8 cellular contexts compared by ENCODE assay signal in the genomic region with DNA sequence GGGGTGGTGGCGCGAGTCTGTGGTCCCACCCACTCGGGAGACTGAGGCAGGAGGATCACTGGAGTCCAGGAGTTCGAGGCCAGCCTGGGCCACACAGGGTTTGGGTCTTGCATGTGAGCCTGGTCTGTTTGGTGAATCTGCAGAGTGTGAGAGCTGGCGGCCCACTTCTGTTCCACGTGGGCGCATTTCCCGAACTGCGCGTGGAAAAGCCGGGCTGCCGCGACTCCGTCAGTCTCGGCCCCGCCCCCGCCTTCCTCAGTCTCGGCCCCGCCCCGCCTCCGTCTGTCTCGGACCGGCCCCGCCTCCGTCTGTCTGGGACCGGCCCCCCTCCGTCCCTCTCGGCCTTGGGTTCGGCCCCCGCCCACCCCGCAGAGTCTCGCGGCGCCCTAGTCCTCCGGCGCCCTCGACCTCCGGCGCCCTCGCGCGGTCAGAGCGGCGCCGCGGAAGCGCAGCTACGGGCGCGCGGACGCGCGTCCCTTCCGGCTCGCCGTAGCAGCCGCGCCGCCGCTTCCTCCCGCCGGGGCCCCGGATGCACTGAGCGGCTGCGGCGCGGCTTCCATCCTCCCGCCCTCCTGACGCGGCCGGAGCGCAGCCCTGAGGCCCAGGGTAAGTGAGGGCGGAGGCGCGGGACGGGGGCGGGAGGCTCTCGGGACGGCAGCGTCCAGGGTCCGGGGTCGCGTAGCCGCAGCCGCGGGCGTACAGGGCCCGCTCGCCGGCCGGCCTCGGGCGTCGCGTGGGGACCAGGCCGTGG. TPM values are rescaled to one million over a fixed set of nuclear protein-coding genes. Genes with fewer than 3 reads are reported as not detected.
DNase-seq lines count a peak whose midpoint lies in the region; ATAC-seq and TF ChIP-seq lines count a peak whose summit lies in the region.

A gene with protein sequence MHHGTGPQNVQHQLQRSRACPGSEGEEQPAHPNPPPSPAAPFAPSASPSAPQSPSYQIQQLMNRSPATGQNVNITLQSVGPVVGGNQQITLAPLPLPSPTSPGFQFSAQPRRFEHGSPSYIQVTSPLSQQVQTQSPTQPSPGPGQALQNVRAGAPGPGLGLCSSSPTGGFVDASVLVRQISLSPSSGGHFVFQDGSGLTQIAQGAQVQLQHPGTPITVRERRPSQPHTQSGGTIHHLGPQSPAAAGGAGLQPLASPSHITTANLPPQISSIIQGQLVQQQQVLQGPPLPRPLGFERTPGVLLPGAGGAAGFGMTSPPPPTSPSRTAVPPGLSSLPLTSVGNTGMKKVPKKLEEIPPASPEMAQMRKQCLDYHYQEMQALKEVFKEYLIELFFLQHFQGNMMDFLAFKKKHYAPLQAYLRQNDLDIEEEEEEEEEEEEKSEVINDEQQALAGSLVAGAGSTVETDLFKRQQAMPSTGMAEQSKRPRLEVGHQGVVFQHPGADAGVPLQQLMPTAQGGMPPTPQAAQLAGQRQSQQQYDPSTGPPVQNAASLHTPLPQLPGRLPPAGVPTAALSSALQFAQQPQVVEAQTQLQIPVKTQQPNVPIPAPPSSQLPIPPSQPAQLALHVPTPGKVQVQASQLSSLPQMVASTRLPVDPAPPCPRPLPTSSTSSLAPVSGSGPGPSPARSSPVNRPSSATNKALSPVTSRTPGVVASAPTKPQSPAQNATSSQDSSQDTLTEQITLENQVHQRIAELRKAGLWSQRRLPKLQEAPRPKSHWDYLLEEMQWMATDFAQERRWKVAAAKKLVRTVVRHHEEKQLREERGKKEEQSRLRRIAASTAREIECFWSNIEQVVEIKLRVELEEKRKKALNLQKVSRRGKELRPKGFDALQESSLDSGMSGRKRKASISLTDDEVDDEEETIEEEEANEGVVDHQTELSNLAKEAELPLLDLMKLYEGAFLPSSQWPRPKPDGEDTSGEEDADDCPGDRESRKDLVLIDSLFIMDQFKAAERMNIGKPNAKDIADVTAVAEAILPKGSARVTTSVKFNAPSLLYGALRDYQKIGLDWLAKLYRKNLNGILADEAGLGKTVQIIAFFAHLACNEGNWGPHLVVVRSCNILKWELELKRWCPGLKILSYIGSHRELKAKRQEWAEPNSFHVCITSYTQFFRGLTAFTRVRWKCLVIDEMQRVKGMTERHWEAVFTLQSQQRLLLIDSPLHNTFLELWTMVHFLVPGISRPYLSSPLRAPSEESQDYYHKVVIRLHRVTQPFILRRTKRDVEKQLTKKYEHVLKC (N-terminal part only) (plus strand): TSS at position 512 of the 751 bp plus-strand sequence. CDS start 10,678 bp downstream, outside the sequence.

- H3K4me1 ChIP-seq in cardiac muscle cell (ENCODE audit: low read depth): no peaks in the 10 kb centered on the region
- H3K4me1 ChIP-seq in transverse colon: peaks cover 7 to 31% (median 18%) of the 10 kb centered on the region in 4 donors

- in situ Hi-C loops in transverse colon (cut with MboI; ENCODE audit: low pct_ligation_motif_present in 1 of 4, low pct_unique_long_range_greater_than_20kb in 1 of 4, low sequenced_read_pairs in 3 of 4): no loop called here

- no peak for TF ChIP-seq EP300 in transverse colon (IDR thresholded peaks at IDR 0.05; ENCODE audit: low read depth)

- peak; percentile 39 for TF ChIP-seq POLR2A in transverse colon (IDR thresholded peaks at IDR 0.05)

- 4% methylated on average over 41 of the region's 97 CpGs; no CpG with 5 or more reads in 1 of the 2 donors for WGBS in transverse colon (ENCODE audit: low coverage in 1 of 2), 2 donors

- DNase-seq in GM12865 (ENCODE audit: low read depth) (peak; percentile 97), NCI-H1417 (lab: John Stamatoyannopoulos, UW) (peak; percentile 95 to 97 (median 95)), SW 1271 (lab: John Stamatoyannopoulos, UW) (peak; percentile 50 to 87), cardiac muscle cell (ENCODE audit: low read depth in 1 of 2, low spot score in 1 of 2) (peak; percentile 97 to 99), pons (ENCODE audit: low spot score) (peak; percentile 79), transverse colon (peak; percentile 98)
- DNase-seq in activated naive CD8-positive, alpha-beta T cell treated with anti-CD3 and anti-CD28 coated beads, Interleukin-2, amount 50 U/mL, for 16 hours (ENCODE audit: low read depth, low spot score): peak; percentile 88

- intact Hi-C loops in transverse colon (cut with DNase I; ENCODE audit: low total_unique reads): loop anchor here (1.0 kb wide), 1 partner anchor 54 kb away; no protein-coding TSS in a partner anchor

- peak; percentile 89 for ATAC-seq in HG02678 (IDR thresholded peaks at IDR 0.05; ENCODE audit: unreplicated experiment)

- H3K9me3 ChIP-seq in cardiac muscle cell (ENCODE audit: low read depth): no peaks in the 10 kb centered on the region
- H3K9me3 ChIP-seq in transverse colon: no peaks in the 10 kb centered on the region

- H3K27me3 ChIP-seq in cardiac muscle cell: no peaks in the 10 kb centered on the region
- no peaks in the 10 kb centered on the region for H3K27me3 ChIP-seq in transverse colon

- H3K27ac ChIP-seq in cardiac muscle cell: peak within 1 kb of the TSS; percentile 82
- peak within 1 kb of the TSS; percentile 81 to 93 (median 91) for H3K27ac ChIP-seq in transverse colon

- H3K4me3 ChIP-seq in GM12865 (ENCODE audit: low read depth, low read length): peak within 1 kb of the TSS; percentile 97
- H3K4me3 ChIP-seq in cardiac muscle cell: peak within 1 kb of the TSS; percentile 82
- peak within 1 kb of the TSS; percentile 86 to 100 (median 94) for H3K4me3 ChIP-seq in transverse colon

- TF ChIP-seq CTCF in GM12865 (IDR thresholded peaks at IDR 0.05; ENCODE audit: insufficient read depth, low read depth, low read length, missing control alignments): peak; percentile 67
- peak; percentile 37 for TF ChIP-seq CTCF in cardiac muscle cell (IDR thresholded peaks at IDR 0.05; ENCODE audit: low read depth, low read length)
- peak in 4 of 5 experiments; percentile 21 to 65 (median 38) for TF ChIP-seq CTCF in transverse colon (IDR thresholded peaks at IDR 0.05)

- H3K36me3 ChIP-seq in cardiac muscle cell (no peaks in the 10 kb centered on the region), transverse colon (no peaks in the 10 kb centered on the region)

RNA-seq across cellular contexts. Expression of the gene that starts here (rescaled TPM):
- total RNA-seq in cardiac muscle cell (13.2 and 28.4 TPM in 2 replicates), transverse colon (10 to 100 TPM; 25.4 to 67.3 (median 37.5) TPM)
- polyA plus RNA-seq in cardiac muscle cell: 14.6 and 15.8 TPM in 2 replicates

Comparison
In these comparisons a context has a peak if more than half of its experiments do, and no peak if none do; other contexts are left out.
1. Peak in every context shown above with its lines: DNase-seq, ATAC-seq, H3K4me3 ChIP-seq and H3K27ac ChIP-seq.